In the genomic region with DNA sequence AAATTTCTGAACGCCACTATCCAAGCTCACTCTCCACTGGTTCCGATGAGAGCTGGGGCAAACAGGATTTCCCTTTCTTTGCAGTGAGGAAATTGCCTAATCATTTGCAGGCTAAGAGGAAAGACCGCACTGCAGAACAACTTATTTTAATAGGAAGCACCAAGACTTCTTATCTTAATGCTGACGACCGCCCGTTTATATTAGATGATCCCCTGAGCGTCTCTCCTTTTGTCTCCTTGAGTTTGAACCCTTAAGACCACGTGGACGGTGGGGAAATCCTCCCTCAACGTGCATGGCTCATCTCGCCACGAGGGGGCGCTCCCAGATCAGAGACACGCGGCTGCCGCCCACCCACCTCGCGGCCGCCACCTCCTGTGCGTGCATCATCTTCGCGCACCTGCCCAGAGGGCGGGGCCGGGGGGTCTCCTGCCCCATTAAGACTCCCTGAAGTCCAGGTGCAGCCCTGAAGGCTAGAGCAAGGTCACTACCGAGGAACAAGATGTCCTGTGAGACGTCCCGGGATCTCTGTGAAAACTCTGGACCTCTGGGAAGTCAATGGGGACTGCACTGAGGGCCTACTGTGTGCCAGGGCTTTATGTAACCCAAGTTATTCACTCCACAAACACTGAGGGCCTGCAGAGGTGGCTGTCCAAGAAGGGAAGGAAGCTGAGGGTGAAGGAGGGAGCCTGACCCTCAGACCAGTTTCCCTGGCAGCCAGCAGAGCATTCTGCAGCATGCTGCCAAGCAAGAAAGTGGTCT, we compare ENCODE assay signal across 1 cellular context.
TF ChIP-seq lines count a peak whose summit lies in the region.

No MANE protein-coding gene starts in this region.

TF ChIP-seq in HepG2, 621 proteins besides CTCF, POLR2A, EP300 and RAD21 (continued from another document and continues in another):
- TF ChIP-seq ZBTB40 (IDR thresholded peaks at IDR 0.05): no peak
- TF ChIP-seq ZBTB40 (CRISPR knock-in tag; IDR thresholded peaks at IDR 0.05): peak; percentile 71
- no peak for TF ChIP-seq ATAD3A (CRISPR knock-in tag; IDR thresholded peaks at IDR 0.05)
- peak; percentile 88; the same call in 1 of the 2 replicates for TF ChIP-seq ZNF788 (CRISPR knock-in tag; IDR thresholded peaks at IDR 0.05; ENCODE audit: borderline replicate concordance)
- peak; percentile 99 for TF ChIP-seq STAG1 (CRISPR knock-in tag; IDR thresholded peaks at IDR 0.05)
- no peak for TF ChIP-seq AKNA (CRISPR knock-in tag; IDR thresholded peaks at IDR 0.05; ENCODE audit: borderline replicate concordance)
- TF ChIP-seq HOXA9 (CRISPR knock-in tag; IDR thresholded peaks at IDR 0.05; ENCODE audit: borderline replicate concordance): no peak
- peak; percentile 79; the same call in 1 of the 2 replicates for TF ChIP-seq ZNF772 (CRISPR knock-in tag; IDR thresholded peaks at IDR 0.05)
- TF ChIP-seq SIN3A (IDR thresholded peaks at IDR 0.05; ENCODE audit: borderline replicate concordance, low read depth, low read length): no peak
- no peak for TF ChIP-seq HBP1 (CRISPR knock-in tag; IDR thresholded peaks at IDR 0.05; ENCODE audit: low read depth)
- TF ChIP-seq MXD1 (CRISPR knock-in tag; IDR thresholded peaks at IDR 0.05): no peak
- TF ChIP-seq BRD4 (CRISPR knock-in tag; IDR thresholded peaks at IDR 0.05): no peak
- no peak for TF ChIP-seq SRSF9 (IDR thresholded peaks at IDR 0.05; ENCODE audit: borderline replicate concordance, insufficient read depth, low read depth, low read length, poor library complexity, severe bottlenecking)
- TF ChIP-seq ATF3 (CRISPR knock-in tag; IDR thresholded peaks at IDR 0.05): peak; percentile 12; the same call in 1 of the 2 replicates
- TF ChIP-seq RFX1 (IDR thresholded peaks at IDR 0.05): no peak
- TF ChIP-seq CEBPB (IDR thresholded peaks at IDR 0.05; ENCODE audit: borderline replicate concordance, low read depth, low read length): peak; percentile 41
- no peak for TF ChIP-seq ZNF547 (CRISPR knock-in tag; IDR thresholded peaks at IDR 0.05)
- no peak for TF ChIP-seq ZNF619 (CRISPR knock-in tag; IDR thresholded peaks at IDR 0.05)
- no peak for TF ChIP-seq PAF1 (CRISPR knock-in tag; IDR thresholded peaks at IDR 0.05)
- peak; percentile 30; the same call in 1 of the 2 replicates for TF ChIP-seq TBX2 (CRISPR knock-in tag; IDR thresholded peaks at IDR 0.05; ENCODE audit: borderline replicate concordance)
- TF ChIP-seq ZNF543 (CRISPR knock-in tag; IDR thresholded peaks at IDR 0.05): no peak
- peak; percentile 74 for TF ChIP-seq RNF2 (conservative IDR thresholded peaks at IDR 0.05; ENCODE audit: low read depth)
- no peak for TF ChIP-seq NFIC (IDR thresholded peaks at IDR 0.05; ENCODE audit: low read length)
- no peak for TF ChIP-seq ATF7 (IDR thresholded peaks at IDR 0.05)
- TF ChIP-seq ATF7 (CRISPR knock-in tag; IDR thresholded peaks at IDR 0.05): no peak
- TF ChIP-seq ZNF777 (CRISPR knock-in tag; IDR thresholded peaks at IDR 0.05): no peak
- no peak for TF ChIP-seq SNRNP70 (IDR thresholded peaks at IDR 0.05; ENCODE audit: low read depth, low read length)
- no peak for TF ChIP-seq FLYWCH1 (CRISPR knock-in tag; IDR thresholded peaks at IDR 0.05)
- TF ChIP-seq PAX8 (CRISPR knock-in tag; IDR thresholded peaks at IDR 0.05; ENCODE audit: borderline replicate concordance): no peak
- TF ChIP-seq NONO (IDR thresholded peaks at IDR 0.05): no peak
- TF ChIP-seq NONO (CRISPR knock-in tag; conservative IDR thresholded peaks at IDR 0.05): no peak; the same call in 1 of the 2 replicates
- TF ChIP-seq ZNF549 (CRISPR knock-in tag; IDR thresholded peaks at IDR 0.05): no peak
- TF ChIP-seq RORA (CRISPR knock-in tag; IDR thresholded peaks at IDR 0.05): no peak
- TF ChIP-seq ZNF326 (CRISPR knock-in tag; IDR thresholded peaks at IDR 0.05; ENCODE audit: borderline replicate concordance): no peak
- TF ChIP-seq ZBTB8A (CRISPR knock-in tag; IDR thresholded peaks at IDR 0.05; ENCODE audit: borderline replicate concordance, low read depth): no peak
- no peak for TF ChIP-seq E2F2 (CRISPR knock-in tag; IDR thresholded peaks at IDR 0.05; ENCODE audit: borderline replicate concordance)
- TF ChIP-seq ZNF33A (CRISPR knock-in tag; IDR thresholded peaks at IDR 0.05; ENCODE audit: borderline replicate concordance): no peak
- no peak for TF ChIP-seq MAFF (IDR thresholded peaks at IDR 0.05; ENCODE audit: low read depth, low read length)
- no peak for TF ChIP-seq MAZ (IDR thresholded peaks at IDR 0.05; ENCODE audit: borderline replicate concordance, low read depth, low read length)
- peak; percentile 84 for TF ChIP-seq MAZ (CRISPR knock-in tag; IDR thresholded peaks at IDR 0.05; ENCODE audit: low read depth)
- no peak for TF ChIP-seq FOSL1 (CRISPR knock-in tag; IDR thresholded peaks at IDR 0.05; ENCODE audit: borderline replicate concordance)
- TF ChIP-seq NAIF1 (CRISPR knock-in tag; IDR thresholded peaks at IDR 0.05; ENCODE audit: borderline replicate concordance): no peak
- no peak for TF ChIP-seq CERS6 (CRISPR knock-in tag; IDR thresholded peaks at IDR 0.05)
- peak; percentile 58 for TF ChIP-seq CEBPG (CRISPR knock-in tag; IDR thresholded peaks at IDR 0.05)
- TF ChIP-seq ZNF331 (CRISPR knock-in tag; IDR thresholded peaks at IDR 0.05): peak; percentile 70; the same call in 1 of the 2 replicates
- no peak for TF ChIP-seq KLF12 (CRISPR knock-in tag; IDR thresholded peaks at IDR 0.05; ENCODE audit: borderline replicate concordance)
- no peak for TF ChIP-seq IKZF1 (IDR thresholded peaks at IDR 0.05)
